Comparison of ENCODE assay signal across 24 cellular contexts in genomic region chr9:75907863-75908262, GRCh38. TPM values are rescaled to one million over a fixed set of nuclear protein-coding genes. Genes with fewer than 3 reads are reported as not detected.
DNase-seq lines count a peak whose midpoint lies in the region; ATAC-seq, FAIRE-seq and TF ChIP-seq lines count a peak whose summit lies in the region.
"Had no signal": no experiment of that assay in that cellular context is flagged by ENCODE, and none has a peak within 500 bp of the region (broad histone marks: within the 10 kb centered on the region; RNA-seq: fewer than 3 reads in every experiment).

No MANE protein-coding gene starts in this region.

- H3K9me3 Mint-ChIP-seq in Caco-2 (ENCODE audit: unreplicated experiment) (no peaks in the 10 kb centered on the region), astrocyte (ENCODE audit: unreplicated experiment) (no peaks in the 10 kb centered on the region), type B pancreatic cell (peaks cover 4% of the 10 kb centered on the region), natural killer cell (no peaks in the 10 kb centered on the region)

- no peak for TF ChIP-seq POLR2A in HepG2 (IDR thresholded peaks at IDR 0.05; ENCODE audit: insufficient read depth in 1 of 2, low read depth in 2 of 2, low read length in 2 of 2)

- H3K27ac Mint-ChIP-seq in Caco-2 (ENCODE audit: unreplicated experiment) (peak overlapping the region; percentile 51), astrocyte (ENCODE audit: unreplicated experiment) (no peak overlapping the region), type B pancreatic cell (peak overlapping the region; percentile 58), natural killer cell (no peak overlapping the region)
- H3K27ac Mint-ChIP-seq: B cell; CD4-positive, CD25-positive, alpha-beta regulatory T cell had no signal

- POLR2A ChIA-PET in Caco-2 (lab: Charles Lee) = no interaction called here
- POLR2A ChIA-PET in HepG2 (lab: Yijun Ruan, JAX) = no interaction called here

- H3K27me3 ChIP-seq in Caco-2 (replicated peaks; ENCODE audit: control insufficient read depth, insufficient read depth, low read length) = no peaks in the 10 kb centered on the region
- no peaks in the 10 kb centered on the region for H3K27me3 ChIP-seq in astrocyte (ENCODE audit: insufficient read depth, low read length)
- H3K27me3 ChIP-seq in HepG2 (ENCODE audit: control insufficient read depth in 1 of 2, insufficient read depth in 2 of 2, low read length in 2 of 2) = no peaks in the 10 kb centered on the region

- no peak overlapping the region for H3K4me3 ChIP-seq in Caco-2 (ENCODE audit: low read depth, low read length)
- no peak overlapping the region for H3K4me3 ChIP-seq in astrocyte (ENCODE audit: insufficient read depth, low read depth, low read length)
- no peak overlapping the region for H3K4me3 ChIP-seq in HepG2 (replicated peaks in 1 of 3; ENCODE audit: insufficient read depth in 1 of 3, low read depth in 2 of 3, low read length in 3 of 3)
- H3K4me3 ChIP-seq: GM12878 had no signal

- TF ChIP-seq RAD21 in HepG2 (CRISPR knock-in tag; IDR thresholded peaks at IDR 0.05) = no peak

- H3K36me3 Mint-ChIP-seq in Caco-2 (ENCODE audit: insufficient read depth, unreplicated experiment) (peaks cover 6% of the 10 kb centered on the region), astrocyte (ENCODE audit: low read depth, unreplicated experiment) (no peaks in the 10 kb centered on the region), type B pancreatic cell (peaks cover 15% of the 10 kb centered on the region), natural killer cell (no peaks in the 10 kb centered on the region)
- H3K36me3 Mint-ChIP-seq: CD4-positive, CD25-positive, alpha-beta regulatory T cell had no signal

- no peak overlapping the region for H3K27ac ChIP-seq in astrocyte (ENCODE audit: low read depth, low read length)
- no peak overlapping the region for H3K27ac ChIP-seq in HepG2 (ENCODE audit: extremely low read length, insufficient read depth, low read length)

- TF ChIP-seq EP300 in HepG2 (IDR thresholded peaks at IDR 0.05; ENCODE audit: low read depth in 2 of 2, low read length in 2 of 2) (no peak), HepG2 (CRISPR knock-in tag; IDR thresholded peaks at IDR 0.05; ENCODE audit: borderline replicate concordance) (no peak)

- CTCF ChIA-PET in Caco-2 (lab: Charles Lee) = no interaction called here
- CTCF ChIA-PET in HepG2 (lab: Yijun Ruan, JAX; ENCODE audit: low intra/inter-chr PET ratio, low total read pairs) = no interaction called here

- H3K4me1 Mint-ChIP-seq in Caco-2 (ENCODE audit: low read depth, unreplicated experiment) = peaks cover 20% of the 10 kb centered on the region
- peaks cover 11% of the 10 kb centered on the region for H3K4me1 Mint-ChIP-seq in astrocyte (ENCODE audit: low read depth, unreplicated experiment)
- H3K4me1 Mint-ChIP-seq in type B pancreatic cell (ENCODE audit: unreplicated experiment) = peaks cover 8% of the 10 kb centered on the region
- H3K4me1 Mint-ChIP-seq in natural killer cell = peaks cover 0 to under 1% of the 10 kb centered on the region in 2 donors
- H3K4me1 Mint-ChIP-seq: B cell had no signal

- H3K4me1 ChIP-seq in Caco-2 (peaks cover 5% of the 10 kb centered on the region; the same call in 1 of the 2 replicates), astrocyte (ENCODE audit: insufficient read depth, low read length) (no peaks in the 10 kb centered on the region), HepG2 (ENCODE audit: insufficient read depth, low read length) (peaks cover 9% of the 10 kb centered on the region; the same call in 1 of the 2 replicates)

- H3K9ac ChIP-seq in astrocyte (ENCODE audit: low read length) = no peak overlapping the region
- H3K9ac ChIP-seq in HepG2 (ENCODE audit: insufficient read depth, low read depth, low read length) = no peak overlapping the region

- DNase-seq in Caco-2 = peak in 1 of 2 experiments; percentile 10
- no peak for DNase-seq in astrocyte (ENCODE audit: low read depth)
- peak; percentile 52 for DNase-seq in left kidney (ENCODE audit: low read depth, low spot score)
- DNase-seq in type B pancreatic cell (ENCODE audit: extremely low spot score, unreplicated experiment) = no peak
- no peak for DNase-seq in natural killer cell
- DNase-seq in HepG2 (ENCODE audit: low spot score) = no peak
- DNase-seq: 8988T; CD4-positive, CD25-positive, alpha-beta regulatory T cell; COR-L47; DMS153; GF-D8; NCI-H1048; NCI-H1436; NCI-H2029; NCI-H345; NCI-H524 treated with DMSO at 0.1 percent for 48 hours; RPMI8226; SIG-M5 had no signal

- H3K79me2 ChIP-seq in astrocyte (ENCODE audit: insufficient read depth, low read length) (peaks cover 21% of the 10 kb centered on the region), HepG2 (ENCODE audit: insufficient read depth, low read length) (no peaks in the 10 kb centered on the region)

- ATAC-seq in natural killer cell = no peak
- ATAC-seq in HG03196 (IDR thresholded peaks at IDR 0.05; ENCODE audit: unreplicated experiment) = no peak
- no peak for ATAC-seq in HepG2
- ATAC-seq in GM18517 (IDR thresholded peaks at IDR 0.05; ENCODE audit: unreplicated experiment) = no peak
- ATAC-seq: GM12878 had no signal

- H3K36me3 ChIP-seq in Caco-2 (ENCODE audit: control insufficient read depth, insufficient read depth, low read length) (no peaks in the 10 kb centered on the region), astrocyte (ENCODE audit: insufficient read depth, low read length) (no peaks in the 10 kb centered on the region), HepG2 (replicated peaks in 1 of 2; ENCODE audit: control insufficient read depth in 1 of 2, insufficient read depth in 2 of 2, low read length in 2 of 2) (no peaks in the 10 kb centered on the region)

- intact Hi-C loops in Caco-2 (cut with micrococcal nuclease; ENCODE audit: unreplicated experiment) (no loop called here), natural killer cell (cut with micrococcal nuclease) (no loop called here), HepG2 (cut with micrococcal nuclease; ENCODE audit: unreplicated experiment) (no loop called here)

- peak overlapping the region; percentile 30 for H3K4me2 ChIP-seq in astrocyte (ENCODE audit: low read length)
- H3K4me2 ChIP-seq in HepG2 (ENCODE audit: low read depth, low read length) = no peak overlapping the region

- in situ Hi-C loops in HepG2 (cut with HindIII; ENCODE audit: extremely low pct_ligation_motif_present, low pct_unique_long_range_greater_than_20kb) = no loop called here

- H3K4me3 Mint-ChIP-seq in Caco-2 (ENCODE audit: unreplicated experiment) (no peak overlapping the region), astrocyte (ENCODE audit: unreplicated experiment) (no peak overlapping the region), type B pancreatic cell (no peak overlapping the region), natural killer cell (no peak overlapping the region)
- H3K4me3 Mint-ChIP-seq: B cell; CD4-positive, CD25-positive, alpha-beta regulatory T cell had no signal

- H3K27me3 Mint-ChIP-seq in Caco-2 (ENCODE audit: insufficient read depth, unreplicated experiment) (no peaks in the 10 kb centered on the region), astrocyte (ENCODE audit: low read depth, unreplicated experiment) (no peaks in the 10 kb centered on the region), type B pancreatic cell (no peaks in the 10 kb centered on the region), natural killer cell (ENCODE audit: low read depth in 2 of 2) (peaks cover 0 to 3% of the 10 kb centered on the region in 2 donors)
- H3K27me3 Mint-ChIP-seq: B cell; CD4-positive, CD25-positive, alpha-beta regulatory T cell had no signal

- H4K20me1 ChIP-seq in astrocyte (ENCODE audit: insufficient read depth, low read length) (peaks cover 12% of the 10 kb centered on the region), HepG2 (ENCODE audit: insufficient read depth, low read length) (no peaks in the 10 kb centered on the region)

- TF ChIP-seq CTCF in Caco-2 (IDR thresholded peaks at IDR 0.05; ENCODE audit: insufficient read depth in 1 of 2, low read depth in 1 of 2, low read length in 1 of 2, severe bottlenecking in 1 of 2, unreplicated experiment in 1 of 2) = no peak
- no peak for TF ChIP-seq CTCF in astrocyte (IDR thresholded peaks at IDR 0.05; ENCODE audit: insufficient read depth, low read depth, low read length)
- TF ChIP-seq CTCF in type B pancreatic cell (conservative IDR thresholded peaks at IDR 0.05) = no peak
- TF ChIP-seq CTCF in natural killer cell (IDR thresholded peaks at IDR 0.05) = no peak
- TF ChIP-seq CTCF in HepG2 (CRISPR knock-in tag; IDR thresholded peaks at IDR 0.05) = no peak

- H3K9me3 ChIP-seq in Caco-2 = no peaks in the 10 kb centered on the region
- H3K9me3 ChIP-seq in astrocyte (ENCODE audit: insufficient read depth, low read depth, low read length) = no peaks in the 10 kb centered on the region
- no peaks in the 10 kb centered on the region for H3K9me3 ChIP-seq in HepG2 (ENCODE audit: low read length)

- WGBS in HepG2 (ENCODE audit: low lambda C conversion rate) = 74% methylated on average over 3 of the region's 3 CpGs

- FAIRE-seq in astrocyte (lab: Jason Lieb, UNC) (no peak), HepG2 (lab: Jason Lieb, UNC) (no peak)
- FAIRE-seq: GM12878, H1 had no signal

- no peak overlapping the region for H2AFZ ChIP-seq in astrocyte (ENCODE audit: low read depth, low read length)
- H2AFZ ChIP-seq in HepG2 (ENCODE audit: low read length) = no peak overlapping the region

- no TSS peak for BruUV-seq in Caco-2 (replicated peaks; lab: Mats Ljungman, UMichigan)
- BruUV-seq in HepG2 (replicated peaks; lab: Mats Ljungman, UMichigan) = no TSS peak

RNA-seq across cellular contexts. Expression of gene PCSK5, which starts 17.4 kb away (rescaled TPM):
- total RNA-seq in Caco-2 (2022) (10.9 and 13.0 TPM in 2 replicates), astrocyte (11.5 and 13.1 TPM in 2 replicates), type B pancreatic cell (ENCODE audit: low replicate concordance) (25.4 and 30.7 TPM in 2 replicates), natural killer cell (10 to 100 TPM in 1 of 3 donors, 1 to 10 TPM in 2; 2.4 to 13.2 (median 5.7) TPM), HepG2 (2016; rRNA removed; fragmentation: Illumina TruSeq; extraction: Trizol) (0.11 and 0.55 TPM in 2 replicates)
- total RNA-seq in HepG2 (2016; cell fraction: cytosol; rRNA removed; fragmentation: Illumina TruSeq; extraction: Trizol; ENCODE audit: low read depth) = 0.20 and 0.35 TPM in 2 replicates
- total RNA-seq in HepG2 (2016; cell fraction: insoluble cytoplasmic fraction; rRNA removed; fragmentation: Illumina TruSeq; extraction: Trizol) = 0.15 and 0.39 TPM in 2 replicates
- total RNA-seq in HepG2 (2016; cell fraction: membrane; rRNA removed; fragmentation: Illumina TruSeq; extraction: Trizol) = 0.14 and 0.19 TPM in 2 replicates
- 0.81 and 1.3 TPM in 2 replicates for total RNA-seq in HepG2 (2016; cell fraction: nucleus; rRNA removed; fragmentation: Illumina TruSeq; extraction: Trizol)
- 0.39 and 0.66 TPM in 2 replicates for polyA plus RNA-seq in HepG2 (2011; rRNA removed)
- polyA plus RNA-seq in HepG2 (2011; cell fraction: cytosol; rRNA removed) = 0.42 and 0.55 TPM in 2 replicates
- polyA plus RNA-seq in HepG2 (2011; cell fraction: nucleus; rRNA removed) = 0.48 and 0.82 TPM in 2 replicates
- polyA plus RNA-seq in HepG2 (2012) = 0.13 and 0.63 TPM in 2 replicates
- polyA plus RNA-seq in HepG2 (2016; cell fraction: cytosol; fragmentation: Illumina TruSeq; extraction: Trizol; ENCODE audit: low read depth) = 0.02 TPM in 1 of 2 replicates, not detected in the other
- polyA plus RNA-seq in HepG2 (2016; cell fraction: insoluble cytoplasmic fraction; fragmentation: Illumina TruSeq; extraction: Trizol; ENCODE audit: low read depth) = 0.15 and 0.16 TPM in 2 replicates
- polyA plus RNA-seq in HepG2 (2016; cell fraction: membrane; fragmentation: Illumina TruSeq; extraction: Trizol; ENCODE audit: low read depth) = 0.05 and 0.18 TPM in 2 replicates
- polyA plus RNA-seq in HepG2 (2016; cell fraction: nucleus; fragmentation: Illumina TruSeq; extraction: Trizol; ENCODE audit: insufficient read depth, low read depth) = 0.66 and 0.85 TPM in 2 replicates
- 2.1 TPM in 1 of 2 replicates, not detected in the other for polyA minus RNA-seq in HepG2 (2011; rRNA and poly(A)+ RNA removed; ENCODE audit: low replicate concordance)
- polyA minus RNA-seq in HepG2 (2011; cell fraction: cytosol; rRNA and poly(A)+ RNA removed) = 0.30 and 0.88 TPM in 2 replicates
- 1.9 and 3.5 TPM in 2 replicates for polyA minus RNA-seq in HepG2 (2011; cell fraction: nucleus; rRNA and poly(A)+ RNA removed)
- total RNA-seq: B cell, MCF 10A had no signal

Comparison
In these comparisons a context has a peak if more than half of its experiments do, and no peak if none do; other contexts are left out.
1. H3K27ac Mint-ChIP-seq: peak in Caco-2 (single experiment) and type B pancreatic cell (single experiment); none in astrocyte (single experiment) and natural killer cell (0 of 2).